ENCODE assay signal across 10 cellular contexts in the genomic region with DNA sequence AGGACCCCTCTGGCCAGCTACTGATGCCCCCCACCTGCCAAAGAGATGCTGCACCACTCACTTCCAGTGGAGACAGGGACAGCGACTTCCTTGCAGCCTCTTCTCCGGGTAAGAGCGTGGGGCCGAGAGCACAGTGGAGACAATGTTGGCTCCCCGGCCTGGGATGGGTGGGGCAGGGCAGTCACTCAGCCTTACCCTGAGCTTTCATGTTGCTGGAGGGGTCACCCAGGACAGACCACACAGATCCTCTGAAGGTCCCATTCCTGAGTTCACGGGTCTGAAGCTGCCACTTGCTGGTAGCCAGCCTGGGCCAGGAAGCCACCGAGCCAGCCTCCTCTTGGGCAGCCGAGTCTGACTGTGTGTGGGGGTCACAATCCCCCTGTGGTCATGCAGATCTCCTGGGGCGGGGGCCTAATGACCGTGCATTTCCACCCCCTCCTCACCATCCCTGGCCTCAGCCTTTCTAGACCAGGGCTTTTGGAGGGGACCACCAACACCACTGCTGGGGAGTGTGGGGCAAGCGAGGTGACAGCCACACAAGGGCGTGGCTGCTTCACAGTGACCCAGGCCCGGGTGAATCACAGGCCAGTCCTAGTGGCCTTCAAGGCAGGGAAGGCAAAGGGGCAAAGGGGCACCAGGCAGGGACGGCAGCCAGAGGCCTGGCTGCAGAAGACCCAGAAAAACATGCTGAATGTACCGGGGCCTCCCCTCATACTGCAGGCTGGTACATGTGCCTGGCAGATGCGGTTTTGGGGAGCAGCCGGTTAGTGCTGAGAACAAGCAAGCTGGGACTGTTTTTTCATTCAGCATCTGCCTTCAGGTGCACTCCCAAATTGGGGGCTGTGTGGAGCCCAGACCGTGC. TPM values are rescaled to one million over a fixed set of nuclear protein-coding genes. Genes with fewer than 3 reads are reported as not detected.
DNase-seq lines count a peak whose midpoint lies in the region; ATAC-seq and TF ChIP-seq lines count a peak whose summit lies in the region.
"Had no signal": no experiment of that assay in that cellular context is flagged by ENCODE, and none has a peak within 500 bp of the region (broad histone marks: within the 10 kb centered on the region; RNA-seq: fewer than 3 reads in every experiment).

No MANE protein-coding gene starts in this region.

- TF ChIP-seq CTCF in AG04450 (IDR thresholded peaks at IDR 0.05; ENCODE audit: low read depth, low read length) = no peak

- no peak for DNase-seq in AG04450 (ENCODE audit: low read depth, low spot score)
- DNase-seq in cardiac septum (ENCODE audit: low spot score) = peak; percentile 63
- DNase-seq in posterior vena cava (ENCODE audit: low spot score) = peak; percentile 75
- DNase-seq in SKM-1 treated with dmso at 0.1 percent for 144 hours (lab: John Stamatoyannopoulos, UW; ENCODE audit: unreplicated experiment) = no peak
- DNase-seq in T-helper 2 cell treated with Interferon-gamma antibody and Interleukin-4, amounts not matched to agents 5 μg/mL and 100 μg/mL, for 36 hours (ENCODE audit: low spot score) = no peak
- DNase-seq: NCI-H2081, SHP77 had no signal

- peaks cover 3% of the 10 kb centered on the region for H3K4me1 Mint-ChIP-seq in T-helper 2 cell treated with Interferon-gamma antibody and Interleukin-4, amounts not matched to agents 5 μg/mL and 100 μg/mL, for 36 hours (ENCODE audit: low read depth)

- H3K27me3 ChIP-seq in AG04450 (ENCODE audit: control insufficient read depth, insufficient read depth, low read length) = peaks cover 4% of the 10 kb centered on the region

- H3K4me3 Mint-ChIP-seq in T-helper 2 cell treated with Interferon-gamma antibody and Interleukin-4, amounts not matched to agents 5 μg/mL and 100 μg/mL, for 36 hours = no peak overlapping the region

- no peaks in the 10 kb centered on the region; the same call in 1 of the 2 replicates for H3K9me3 ChIP-seq in AG04450 (ENCODE audit: control insufficient read depth, insufficient read depth, low read length)

- H3K4me3 ChIP-seq in AG04450 (ENCODE audit: low read depth, low read length) = no peak overlapping the region

- intact Hi-C loops in cardiac septum (cut with DNase I) = loop anchor here (5.0 kb wide), 1 partner anchor 219 kb away; no protein-coding TSS in a partner anchor
- intact Hi-C loops in posterior vena cava (cut with DNase I) = loop anchor here in 1 of 2 donors (10.0 kb wide), 1 partner anchor 92 kb away; no protein-coding TSS in a partner anchor

- H3K27ac Mint-ChIP-seq in T-helper 2 cell treated with Interferon-gamma antibody and Interleukin-4, amounts not matched to agents 5 μg/mL and 100 μg/mL, for 36 hours = no peak overlapping the region

- ATAC-seq in SK-N-SH treated with all-trans-retinoic acid at 6 μM for 48 hours (peak; percentile 4), HG02852 (IDR thresholded peaks at IDR 0.05; ENCODE audit: unreplicated experiment) (no peak), GM21447 (IDR thresholded peaks at IDR 0.05; ENCODE audit: unreplicated experiment) (no peak)

- peak overlapping the region; percentile 31 for H3K27ac ChIP-seq in AG04450 (ENCODE audit: low read depth, low read length)

- no peaks in the 10 kb centered on the region for H3K27me3 Mint-ChIP-seq in T-helper 2 cell treated with Interferon-gamma antibody and Interleukin-4, amounts not matched to agents 5 μg/mL and 100 μg/mL, for 36 hours (ENCODE audit: low read depth)

- no peaks in the 10 kb centered on the region for H3K9me3 Mint-ChIP-seq in T-helper 2 cell treated with Interferon-gamma antibody and Interleukin-4, amounts not matched to agents 5 μg/mL and 100 μg/mL, for 36 hours

- POLR2A ChIA-PET in AG04450 (lab: Yijun Ruan, JAX) = interaction anchor here (1.7 to 3.5 kb wide), 2 partner anchors 10 to 60 kb away, joined by 8 to 12 read pairs; a partner anchor contains a TSS

- peaks cover 6% of the 10 kb centered on the region for H3K36me3 Mint-ChIP-seq in T-helper 2 cell treated with Interferon-gamma antibody and Interleukin-4, amounts not matched to agents 5 μg/mL and 100 μg/mL, for 36 hours (ENCODE audit: low read depth)

- CTCF ChIA-PET in AG04450 (lab: Charles Lee) = interaction anchor here (0.6 to 7.5 kb wide), 24 partner anchors 9 to 308 kb away, joined by 3 to 100 read pairs (median 6); a partner anchor contains a TSS

TF ChIP-seq in SK-N-SH treated with all-trans-retinoic acid at 6 μM for 48 hours, 23 proteins besides CTCF, POLR2A, EP300 and RAD21:
- TF ChIP-seq RARB (CRISPR knock-in tag; IDR thresholded peaks at IDR 0.05) (no peak), PPARA (CRISPR knock-in tag; IDR thresholded peaks at IDR 0.05; ENCODE audit: borderline replicate concordance) (no peak), ZNF8 (CRISPR knock-in tag; IDR thresholded peaks at IDR 0.05) (no peak), SNAI2 (CRISPR knock-in tag; IDR thresholded peaks at IDR 0.05) (no peak), TCF4 (CRISPR knock-in tag; IDR thresholded peaks at IDR 0.05; ENCODE audit: borderline replicate concordance) (no peak), BACH2 (CRISPR knock-in tag; IDR thresholded peaks at IDR 0.05; ENCODE audit: borderline replicate concordance) (no peak), ESRRG (CRISPR knock-in tag; IDR thresholded peaks at IDR 0.05) (no peak), OSR1 (CRISPR knock-in tag; IDR thresholded peaks at IDR 0.05) (no peak), ZNF565 (CRISPR knock-in tag; conservative IDR thresholded peaks at IDR 0.05; ENCODE audit: low read depth) (no peak), ZC3H10 (CRISPR knock-in tag; IDR thresholded peaks at IDR 0.05) (no peak), GLIS3 (CRISPR knock-in tag; IDR thresholded peaks at IDR 0.05) (no peak), ZNF70 (CRISPR knock-in tag; IDR thresholded peaks at IDR 0.05) (no peak), TOX (CRISPR knock-in tag; IDR thresholded peaks at IDR 0.05; ENCODE audit: borderline replicate concordance) (no peak), ISL1 (CRISPR knock-in tag; IDR thresholded peaks at IDR 0.05) (no peak), ARNTL (CRISPR knock-in tag; IDR thresholded peaks at IDR 0.05; ENCODE audit: borderline replicate concordance, low read depth) (no peak), ZFP3 (CRISPR knock-in tag; IDR thresholded peaks at IDR 0.05) (no peak)
- TF ChIP-seq, protein P1, sequence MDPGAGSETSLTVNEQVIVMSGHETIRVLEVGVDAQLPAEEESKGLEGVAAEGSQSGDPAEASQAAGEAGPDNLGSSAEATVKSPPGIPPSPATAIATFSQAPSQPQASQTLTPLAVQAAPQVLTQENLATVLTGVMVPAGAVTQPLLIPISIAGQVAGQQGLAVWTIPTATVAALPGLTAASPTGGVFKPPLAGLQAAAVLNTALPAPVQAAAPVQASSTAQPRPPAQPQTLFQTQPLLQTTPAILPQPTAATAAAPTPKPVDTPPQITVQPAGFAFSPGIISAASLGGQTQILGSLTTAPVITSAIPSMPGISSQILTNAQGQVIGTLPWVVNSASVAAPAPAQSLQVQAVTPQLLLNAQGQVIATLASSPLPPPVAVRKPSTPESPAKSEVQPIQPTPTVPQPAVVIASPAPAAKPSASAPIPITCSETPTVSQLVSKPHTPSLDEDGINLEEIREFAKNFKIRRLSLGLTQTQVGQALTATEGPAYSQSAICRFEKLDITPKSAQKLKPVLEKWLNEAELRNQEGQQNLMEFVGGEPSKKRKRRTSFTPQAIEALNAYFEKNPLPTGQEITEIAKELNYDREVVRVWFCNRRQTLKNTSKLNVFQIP (CRISPR knock-in tag; IDR thresholded peaks at IDR 0.05; ENCODE audit: borderline replicate concordance, low read depth) = no peak

RNA-seq across cellular contexts. Expression of a gene that starts 10.4 kb away (rescaled TPM):
- polyA plus RNA-seq in AG04450 (2011; rRNA removed) = 14.2 and 15.2 TPM in 2 replicates
- 19.0 and 26.4 TPM in 2 replicates for polyA minus RNA-seq in AG04450 (2011; rRNA and poly(A)+ RNA removed)
- total RNA-seq in cardiac septum = 20.9 TPM
- 10 to 100 TPM; 32.3 to 35.9 TPM for total RNA-seq in posterior vena cava

RNA-seq across cellular contexts. Expression of a gene that starts 14.5 kb away (rescaled TPM):
- not detected in 2 replicates for polyA plus RNA-seq in AG04450 (2011; rRNA removed)
- not detected in 2 replicates for polyA minus RNA-seq in AG04450 (2011; rRNA and poly(A)+ RNA removed)
- 0.24 TPM for total RNA-seq in cardiac septum
- total RNA-seq in posterior vena cava = not detected

RNA-seq across cellular contexts. Expression of a gene that starts 31.3 kb away (rescaled TPM):
- not detected in 2 replicates for polyA plus RNA-seq in AG04450 (2011; rRNA removed)
- polyA minus RNA-seq in AG04450 (2011; rRNA and poly(A)+ RNA removed) = not detected in 2 replicates
- not detected for total RNA-seq in cardiac septum
- total RNA-seq in posterior vena cava = not detected

RNA-seq across cellular contexts. Expression of a gene that starts 31.4 kb away (rescaled TPM):
- 23.7 and 29.5 TPM in 2 replicates for polyA plus RNA-seq in AG04450 (2011; rRNA removed)
- 14.5 and 18.7 TPM in 2 replicates for polyA minus RNA-seq in AG04450 (2011; rRNA and poly(A)+ RNA removed)
- total RNA-seq in cardiac septum (17.4 TPM), posterior vena cava (10 to 100 TPM; 10.1 to 21.2 TPM)

RNA-seq across cellular contexts. Expression of a gene that starts 59.7 kb away (rescaled TPM):
- 92.1 and 116 TPM in 2 replicates for polyA plus RNA-seq in AG04450 (2011; rRNA removed)
- polyA minus RNA-seq in AG04450 (2011; rRNA and poly(A)+ RNA removed) = 111 and 125 TPM in 2 replicates
- 53.2 TPM for total RNA-seq in cardiac septum
- total RNA-seq in posterior vena cava = 10 to 100 TPM; 61.9 to 71.3 TPM

Comparison
In these comparisons a context has a peak if more than half of its experiments do, and no peak if none do; other contexts are left out.
1. DNase-seq: peak in cardiac septum (single experiment) and posterior vena cava (single experiment); none in AG04450 (single experiment), SKM-1 treated with dmso at 0.1 percent for 144 hours (single experiment) and T-helper 2 cell treated with Interferon-gamma antibody and Interleukin-4, amounts not matched to agents 5 μg/mL and 100 μg/mL, for 36 hours (single experiment).